In the genomic region with DNA sequence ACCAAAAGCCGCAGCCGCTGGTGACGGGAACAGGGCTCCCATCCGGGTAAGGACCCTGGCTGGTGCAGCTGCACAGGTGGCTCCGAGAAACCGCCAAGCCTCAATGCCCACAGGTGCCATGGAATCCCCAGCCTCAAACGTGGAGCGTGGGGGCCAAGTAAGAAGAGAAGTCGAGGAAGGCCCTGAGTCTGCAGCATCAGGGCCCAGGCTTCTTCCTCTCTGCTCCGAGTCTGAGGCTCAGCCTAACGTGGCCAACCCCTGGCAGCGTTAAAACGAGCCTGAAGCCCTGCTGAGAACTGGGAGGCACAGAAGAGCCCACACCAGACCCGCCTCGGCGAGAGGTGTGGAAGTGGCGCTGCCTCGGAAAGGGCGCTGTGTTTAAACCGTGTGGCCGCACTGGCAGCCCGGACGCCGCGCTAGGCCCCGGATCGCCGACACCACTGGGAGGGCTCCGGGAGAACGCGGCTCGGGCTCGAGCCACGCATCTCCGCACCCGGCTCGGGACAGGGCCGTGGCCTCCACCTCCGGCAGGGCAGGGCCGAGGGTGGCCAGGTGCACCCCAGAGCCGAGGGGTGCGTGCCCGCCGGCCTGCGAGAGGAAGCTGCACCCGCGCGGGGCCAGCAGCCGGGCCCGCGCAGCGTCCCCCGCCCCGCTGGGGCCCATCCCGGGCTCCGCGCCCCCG, we compare ENCODE assay signal across 1 cellular context.
A peak's percentile ranks its signal among the peaks of the same experiment; 100 is the strongest.
TF ChIP-seq lines count a peak whose summit lies in the region.

No MANE protein-coding gene starts in this region.

TF ChIP-seq in HepG2, 621 proteins besides CTCF, POLR2A, EP300 and RAD21 (continues in another document):
- TF ChIP-seq ZNF629 (CRISPR knock-in tag; conservative IDR thresholded peaks at IDR 0.05), result no peak
- 0 out of 2 replicates have a peak, but pooled peaks have one; percentile 41 for TF ChIP-seq ARNT2 (CRISPR knock-in tag; IDR thresholded peaks at IDR 0.05; ENCODE audit: low read depth)
- peak; percentile 49 for TF ChIP-seq GABPB1 (CRISPR knock-in tag; IDR thresholded peaks at IDR 0.05)
- TF ChIP-seq ZFY (CRISPR knock-in tag; IDR thresholded peaks at IDR 0.05), result peak; percentile 74
- no peak for TF ChIP-seq SMAD1 (CRISPR knock-in tag; IDR thresholded peaks at IDR 0.05; ENCODE audit: borderline replicate concordance, low read depth)
- TF ChIP-seq, protein P1, sequence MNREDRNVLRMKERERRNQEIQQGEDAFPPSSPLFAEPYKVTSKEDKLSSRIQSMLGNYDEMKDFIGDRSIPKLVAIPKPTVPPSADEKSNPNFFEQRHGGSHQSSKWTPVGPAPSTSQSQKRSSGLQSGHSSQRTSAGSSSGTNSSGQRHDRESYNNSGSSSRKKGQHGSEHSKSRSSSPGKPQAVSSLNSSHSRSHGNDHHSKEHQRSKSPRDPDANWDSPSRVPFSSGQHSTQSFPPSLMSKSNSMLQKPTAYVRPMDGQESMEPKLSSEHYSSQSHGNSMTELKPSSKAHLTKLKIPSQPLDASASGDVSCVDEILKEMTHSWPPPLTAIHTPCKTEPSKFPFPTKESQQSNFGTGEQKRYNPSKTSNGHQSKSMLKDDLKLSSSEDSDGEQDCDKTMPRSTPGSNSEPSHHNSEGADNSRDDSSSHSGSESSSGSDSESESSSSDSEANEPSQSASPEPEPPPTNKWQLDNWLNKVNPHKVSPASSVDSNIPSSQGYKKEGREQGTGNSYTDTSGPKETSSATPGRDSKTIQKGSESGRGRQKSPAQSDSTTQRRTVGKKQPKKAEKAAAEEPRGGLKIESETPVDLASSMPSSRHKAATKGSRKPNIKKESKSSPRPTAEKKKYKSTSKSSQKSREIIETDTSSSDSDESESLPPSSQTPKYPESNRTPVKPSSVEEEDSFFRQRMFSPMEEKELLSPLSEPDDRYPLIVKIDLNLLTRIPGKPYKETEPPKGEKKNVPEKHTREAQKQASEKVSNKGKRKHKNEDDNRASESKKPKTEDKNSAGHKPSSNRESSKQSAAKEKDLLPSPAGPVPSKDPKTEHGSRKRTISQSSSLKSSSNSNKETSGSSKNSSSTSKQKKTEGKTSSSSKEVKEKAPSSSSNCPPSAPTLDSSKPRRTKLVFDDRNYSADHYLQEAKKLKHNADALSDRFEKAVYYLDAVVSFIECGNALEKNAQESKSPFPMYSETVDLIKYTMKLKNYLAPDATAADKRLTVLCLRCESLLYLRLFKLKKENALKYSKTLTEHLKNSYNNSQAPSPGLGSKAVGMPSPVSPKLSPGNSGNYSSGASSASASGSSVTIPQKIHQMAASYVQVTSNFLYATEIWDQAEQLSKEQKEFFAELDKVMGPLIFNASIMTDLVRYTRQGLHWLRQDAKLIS (CRISPR knock-in tag; IDR thresholded peaks at IDR 0.05), result no peak
- 0 out of 2 replicates have a peak, but pooled peaks have one; percentile 43 for TF ChIP-seq RBFOX2 (IDR thresholded peaks at IDR 0.05; ENCODE audit: low read depth, low read length)
- TF ChIP-seq FOSL1 (CRISPR knock-in tag; IDR thresholded peaks at IDR 0.05; ENCODE audit: borderline replicate concordance), result no peak
- no peak for TF ChIP-seq HOXA7 (CRISPR knock-in tag; IDR thresholded peaks at IDR 0.05)
- TF ChIP-seq ZNF720 (CRISPR knock-in tag; IDR thresholded peaks at IDR 0.05), result no peak
- no peak for TF ChIP-seq RFXANK (CRISPR knock-in tag; IDR thresholded peaks at IDR 0.05)
- no peak for TF ChIP-seq HMG20B (CRISPR knock-in tag; conservative IDR thresholded peaks at IDR 0.05)
- no peak for TF ChIP-seq ZNF577 (CRISPR knock-in tag; IDR thresholded peaks at IDR 0.05; ENCODE audit: borderline replicate concordance, low read depth)
- TF ChIP-seq MEF2D (CRISPR knock-in tag; IDR thresholded peaks at IDR 0.05), result no peak
- no peak for TF ChIP-seq NFAT5 (CRISPR knock-in tag; IDR thresholded peaks at IDR 0.05)
- TF ChIP-seq ZNF652 (CRISPR knock-in tag; IDR thresholded peaks at IDR 0.05; ENCODE audit: borderline replicate concordance, low read depth), result no peak
- TF ChIP-seq DZIP1 (CRISPR knock-in tag; IDR thresholded peaks at IDR 0.05), result 0 out of 2 replicates have a peak, but pooled peaks have one; percentile 68
- TF ChIP-seq ELF1 (CRISPR knock-in tag; IDR thresholded peaks at IDR 0.05), result no peak
- no peak for TF ChIP-seq ZMYM3 (CRISPR knock-in tag; IDR thresholded peaks at IDR 0.05)
- TF ChIP-seq NBN (conservative IDR thresholded peaks at IDR 0.05), result no peak
- TF ChIP-seq SCMH1 (CRISPR knock-in tag; IDR thresholded peaks at IDR 0.05; ENCODE audit: borderline replicate concordance), result no peak
- TF ChIP-seq ZBTB10 (CRISPR knock-in tag; IDR thresholded peaks at IDR 0.05; ENCODE audit: borderline replicate concordance), result no peak
- TF ChIP-seq CSRNP2 (CRISPR knock-in tag; conservative IDR thresholded peaks at IDR 0.05; ENCODE audit: low read depth), result no peak
- TF ChIP-seq ZNF549 (CRISPR knock-in tag; IDR thresholded peaks at IDR 0.05), result no peak
- no peak for TF ChIP-seq MYPOP (CRISPR knock-in tag; IDR thresholded peaks at IDR 0.05)
- TF ChIP-seq PRDM4 (CRISPR knock-in tag; IDR thresholded peaks at IDR 0.05; ENCODE audit: borderline replicate concordance), result no peak
- no peak for TF ChIP-seq ATF1 (CRISPR knock-in tag; IDR thresholded peaks at IDR 0.05)
- no peak for TF ChIP-seq ZSCAN29 (CRISPR knock-in tag; conservative IDR thresholded peaks at IDR 0.05)
- TF ChIP-seq SATB2 (CRISPR knock-in tag; IDR thresholded peaks at IDR 0.05), result no peak
- TF ChIP-seq ZNF768 (CRISPR knock-in tag; IDR thresholded peaks at IDR 0.05), result no peak
- no peak for TF ChIP-seq NCOR1 (IDR thresholded peaks at IDR 0.05; ENCODE audit: borderline replicate concordance, low read length)
- no peak for TF ChIP-seq FOXO1 (CRISPR knock-in tag; IDR thresholded peaks at IDR 0.05)
- no peak for TF ChIP-seq KLF15 (CRISPR knock-in tag; IDR thresholded peaks at IDR 0.05; ENCODE audit: borderline replicate concordance)
- no peak for TF ChIP-seq CBX1 (IDR thresholded peaks at IDR 0.05; ENCODE audit: low read depth)
- no peak for TF ChIP-seq SUZ12 (IDR thresholded peaks at IDR 0.05; ENCODE audit: low read depth, low read length)
- TF ChIP-seq ZNF570 (CRISPR knock-in tag; IDR thresholded peaks at IDR 0.05; ENCODE audit: borderline replicate concordance), result no peak
- no peak for TF ChIP-seq RCOR2 (CRISPR knock-in tag; IDR thresholded peaks at IDR 0.05)
